In genomic region chr10:22752272-22752671, GRCh38 we compare ENCODE assay signal across 31 cellular contexts. TPM values are rescaled to one million over a fixed set of nuclear protein-coding genes. Genes with fewer than 3 reads are reported as not detected.
A peak's percentile ranks its signal among the peaks of the same experiment; 100 is the strongest.
DNase-seq lines count a peak whose midpoint lies in the region; ATAC-seq, FAIRE-seq and TF ChIP-seq lines count a peak whose summit lies in the region.
"Had no signal": no experiment of that assay in that cellular context is flagged by ENCODE, and none has a peak within 500 bp of the region (broad histone marks: within the 10 kb centered on the region; RNA-seq: fewer than 3 reads in every experiment).

No MANE protein-coding gene starts in this region.

- TF ChIP-seq POLR2A in K562 (conservative IDR thresholded peaks at IDR 0.05): no peak
- TF ChIP-seq POLR2A in HepG2 (IDR thresholded peaks at IDR 0.05; ENCODE audit: insufficient read depth in 1 of 2, low read depth in 2 of 2, low read length in 2 of 2): no peak

- H2AFZ ChIP-seq in K562 (ENCODE audit: low read depth, low read length) (peak overlapping the region; percentile 81), HepG2 (ENCODE audit: low read length) (no peak overlapping the region)
- H2AFZ ChIP-seq: hepatocyte had no signal

- no peak for TF ChIP-seq CTCF in K562 (IDR thresholded peaks at IDR 0.05 in 2 of 3, conservative IDR thresholded peaks at IDR 0.05 in 1 of 3; ENCODE audit: insufficient read depth in 2 of 3, low read depth in 1 of 3, low read length in 3 of 3)
- no peak for TF ChIP-seq CTCF in HepG2 (CRISPR knock-in tag; IDR thresholded peaks at IDR 0.05)

- H3K79me2 ChIP-seq in K562 (ENCODE audit: control insufficient read depth, insufficient read depth, low read length) (no peaks in the 10 kb centered on the region), HepG2 (ENCODE audit: insufficient read depth, low read length) (no peaks in the 10 kb centered on the region)
- H3K79me2 ChIP-seq: hepatocyte had no signal

- TF ChIP-seq RAD21 in K562 (CRISPR knock-in tag; conservative IDR thresholded peaks at IDR 0.05 in 1 of 2, IDR thresholded peaks at IDR 0.05 in 1 of 2) (no peak), HepG2 (CRISPR knock-in tag; IDR thresholded peaks at IDR 0.05) (no peak)

- H3K27ac ChIP-seq in K562 (ENCODE audit: extremely low read depth, low read depth, low read length) (no peak overlapping the region), HepG2 (ENCODE audit: extremely low read length, insufficient read depth, low read length) (no peak overlapping the region)
- H3K27ac ChIP-seq: BLaER1 treated with 17β-estradiol and CSF1 and Interleukin-3, amounts not matched to agents 10 nM and 100 nM; cardiac muscle cell; gastroesophageal sphincter; hepatocyte; lower lobe of right lung; neutrophil; right atrium auricular region; RWPE1; SJSA1 had no signal

- ATAC-seq in GM18907 (IDR thresholded peaks at IDR 0.05; ENCODE audit: unreplicated experiment) (peak; percentile 68), GM21447 (IDR thresholded peaks at IDR 0.05; ENCODE audit: unreplicated experiment) (peak; percentile 51), HG03175 (IDR thresholded peaks at IDR 0.05; ENCODE audit: unreplicated experiment) (peak; percentile 67), K562 (no peak), GM18520 (IDR thresholded peaks at IDR 0.05; ENCODE audit: unreplicated experiment) (no peak), HepG2 (no peak)
- ATAC-seq: activated naive CD8-positive, alpha-beta T cell treated with anti-CD3 and anti-CD28 coated beads, Interleukin-2, amount 50 U/mL, for 24 hours; activated T-cell treated with anti-CD3 and anti-CD28 coated beads, Interleukin-2, amount 50 U/mL, for 72 hours; gastroesophageal sphincter; lower lobe of right lung; naive thymus-derived CD4-positive, alpha-beta T cell had no signal

- in situ Hi-C loops in K562 (cut with MboI): no loop called here
- in situ Hi-C loops in HepG2 (cut with HindIII; ENCODE audit: extremely low pct_ligation_motif_present, low pct_unique_long_range_greater_than_20kb): no loop called here

- H3K4me2 ChIP-seq in K562 (ENCODE audit: insufficient read depth, low read length) (no peak overlapping the region), HepG2 (ENCODE audit: low read depth, low read length) (no peak overlapping the region)
- H3K4me2 ChIP-seq: BLaER1 treated with 17β-estradiol and CSF1 and Interleukin-3, amounts not matched to agents 10 nM and 100 nM; hepatocyte; smooth muscle cell had no signal

- H4K20me1 ChIP-seq in K562 (replicated peaks; ENCODE audit: control insufficient read depth, insufficient read depth, low read length): no peaks in the 10 kb centered on the region
- H4K20me1 ChIP-seq in HepG2 (ENCODE audit: insufficient read depth, low read length): no peaks in the 10 kb centered on the region
- H4K20me1 ChIP-seq: BLaER1 treated with 17β-estradiol and CSF1 and Interleukin-3, amounts not matched to agents 10 nM and 100 nM had no signal

- BruUV-seq in K562 (replicated peaks; lab: Mats Ljungman, UMichigan) (no TSS peak), HepG2 (replicated peaks; lab: Mats Ljungman, UMichigan) (no TSS peak)

- H3K9ac ChIP-seq in K562 (ENCODE audit: insufficient read depth in 1 of 2, low read depth in 2 of 2, low read length in 2 of 2) (no peak overlapping the region), HepG2 (ENCODE audit: insufficient read depth, low read depth, low read length) (no peak overlapping the region)
- H3K9ac ChIP-seq: BLaER1 treated with 17β-estradiol and CSF1 and Interleukin-3, amounts not matched to agents 10 nM and 100 nM had no signal

- CTCF ChIA-PET in K562 (lab: Yijun Ruan, JAX; ENCODE audit: low intra/inter-chr PET ratio) (no interaction called here), HepG2 (lab: Yijun Ruan, JAX; ENCODE audit: low intra/inter-chr PET ratio, low total read pairs) (no interaction called here)

- FAIRE-seq in K562 (lab: Jason Lieb, UNC) (no peak), HepG2 (lab: Jason Lieb, UNC) (no peak)
- FAIRE-seq: astrocyte, colon, TTC549 had no signal

- WGBS in K562 (ENCODE audit: insufficient coverage, low coverage, missing lambda C conversion rate): 74% methylated on average over 2 of the region's 2 CpGs
- 46% methylated on average over 2 of the region's 2 CpGs for WGBS in HepG2 (ENCODE audit: low lambda C conversion rate)

- no peak for DNase-seq in K562 (ENCODE audit: extremely low read depth in 1 of 4, low spot score in 3 of 4)
- no peak for DNase-seq in GM19238 (ENCODE audit: insufficient read length, low spot score)
- no peak for DNase-seq in hippocampal formation (lab: John Stamatoyannopoulos, UW)
- no peak for DNase-seq in HepG2 (ENCODE audit: low spot score)
- DNase-seq: activated CD4-positive, CD25-positive, alpha-beta regulatory T cell; activated naive CD8-positive, alpha-beta T cell treated with anti-CD3 and anti-CD28 coated beads, Interleukin-2, amount 50 U/mL, for 24 hours; activated T-cell treated with anti-CD3 and anti-CD28 coated beads, Interleukin-2, amount 50 U/mL, for 72 hours; lower lobe of right lung; naive thymus-derived CD4-positive, alpha-beta T cell; NCI-H1092 treated with DMSO at 0.1 percent for 48 hours; NCI-H187 treated with DMSO at 0.1 percent for 48 hours; NCI-H510A treated with DMSO at 0.1 percent for 48 hours; OCI-M1; posterior cingulate gyrus; stimulated activated naive CD4-positive, alpha-beta T cell treated with Interleukin-2 at 50 U/mL for 16 hours had no signal

- TF ChIP-seq EP300 in K562 (IDR thresholded peaks at IDR 0.05; ENCODE audit: low read length): no peak
- no peak for TF ChIP-seq EP300 in HepG2 (IDR thresholded peaks at IDR 0.05; ENCODE audit: low read depth in 2 of 2, low read length in 2 of 2)
- TF ChIP-seq EP300 in HepG2 (CRISPR knock-in tag; IDR thresholded peaks at IDR 0.05; ENCODE audit: borderline replicate concordance): no peak

- no peaks in the 10 kb centered on the region for H3K27me3 ChIP-seq in K562 (ENCODE audit: control insufficient read depth in 2 of 2, insufficient read depth in 2 of 2, low read length in 2 of 2)
- H3K27me3 ChIP-seq in HepG2 (ENCODE audit: control insufficient read depth in 1 of 2, insufficient read depth in 2 of 2, low read length in 2 of 2): no peaks in the 10 kb centered on the region; a peak in 1 of 5 replicates
- H3K27me3 ChIP-seq: BLaER1 treated with 17β-estradiol and CSF1 and Interleukin-3, amounts not matched to agents 10 nM and 100 nM; cardiac muscle cell; gastroesophageal sphincter; hepatocyte; neutrophil; right atrium auricular region; SJSA1 had no signal

- H3K4me1 ChIP-seq in K562 (replicated peaks in 1 of 2; ENCODE audit: control insufficient read depth in 2 of 2, insufficient read depth in 2 of 2, low read length in 2 of 2): no peaks in the 10 kb centered on the region
- H3K4me1 ChIP-seq in HepG2 (ENCODE audit: insufficient read depth, low read length): no peaks in the 10 kb centered on the region
- H3K4me1 ChIP-seq: lower lobe of right lung, right atrium auricular region, SJSA1 had no signal

- intact Hi-C loops in K562 (cut with micrococcal nuclease): no loop called here
- intact Hi-C loops in HepG2 (cut with micrococcal nuclease; ENCODE audit: unreplicated experiment): no loop called here

- POLR2A ChIA-PET in K562 (lab: Yijun Ruan, JAX): interaction anchor here (0.7 to 1.7 kb wide), 3 partner anchors 9 to 50 kb away, joined by 3 to 5 read pairs (median 3); no protein-coding TSS in a partner anchor
- POLR2A ChIA-PET in HepG2 (lab: Yijun Ruan, JAX): no interaction called here

- no peaks in the 10 kb centered on the region for H3K9me1 ChIP-seq in K562 (ENCODE audit: control insufficient read depth, insufficient read depth, low read length)

- H3K36me3 ChIP-seq in K562 (ENCODE audit: control insufficient read depth, insufficient read depth, low read length) (no peaks in the 10 kb centered on the region), HepG2 (replicated peaks in 1 of 2; ENCODE audit: control insufficient read depth in 1 of 2, insufficient read depth in 2 of 2, low read length in 2 of 2) (no peaks in the 10 kb centered on the region)
- H3K36me3 ChIP-seq: BLaER1 treated with 17β-estradiol and CSF1 and Interleukin-3, amounts not matched to agents 10 nM and 100 nM; cardiac muscle cell; gastroesophageal sphincter; lower lobe of right lung; neutrophil; right atrium auricular region; SJSA1 had no signal

- H3K4me3 ChIP-seq in K562 (no peak overlapping the region), HepG2 (replicated peaks in 1 of 3; ENCODE audit: insufficient read depth in 1 of 3, low read depth in 2 of 3, low read length in 3 of 3) (no peak overlapping the region)
- H3K4me3 ChIP-seq: BLaER1 treated with 17β-estradiol and CSF1 and Interleukin-3, amounts not matched to agents 10 nM and 100 nM; cardiac muscle cell; gastroesophageal sphincter; hepatocyte; lower lobe of right lung; right atrium auricular region; SJSA1; smooth muscle cell had no signal

- H3K9me3 ChIP-seq in K562 (replicated peaks; ENCODE audit: control insufficient read depth, insufficient read depth, low read depth, low read length): no peaks in the 10 kb centered on the region
- H3K9me3 ChIP-seq in HepG2 (ENCODE audit: low read length): no peaks in the 10 kb centered on the region
- H3K9me3 ChIP-seq: BLaER1 treated with 17β-estradiol and CSF1 and Interleukin-3, amounts not matched to agents 10 nM and 100 nM; gastroesophageal sphincter; lower lobe of right lung; neutrophil; right atrium auricular region; SJSA1 had no signal

RNA-seq across cellular contexts. Expression of gene PIP4K2A, which starts 37.9 kb away (rescaled TPM):
- total RNA-seq in K562 (2011; cell fraction: chromatin; rRNA removed; ENCODE audit: low replicate concordance): 31.6 and 61.2 TPM in 2 replicates
- total RNA-seq in K562 (2011; cell fraction: nucleolus; rRNA removed): 22.7 and 26.6 TPM in 2 replicates
- total RNA-seq in K562 (2011; cell fraction: nucleoplasm; rRNA removed): 30.2 and 39.5 TPM in 2 replicates
- total RNA-seq in K562 (2014; rRNA removed): 61.5 and 75.1 TPM in 2 replicates
- total RNA-seq in K562 (2014; rRNA removed; fragmentation: Illumina TruSeq; extraction: Trizol): 73.5 and 95.8 TPM in 2 replicates
- 110 and 117 TPM in 2 replicates for total RNA-seq in K562 (2015; rRNA removed; fragmentation: Illumina TruSeq; extraction: Trizol)
- total RNA-seq in K562 (2021): 56.4 and 71.9 TPM in 2 replicates
- 29.8 and 35.6 TPM in 2 replicates for polyA plus RNA-seq in K562 (2011; rRNA removed)
- polyA plus RNA-seq in K562 (2011; cell fraction: cytosol; rRNA removed): 14.8 and 25.0 TPM in 2 replicates
- polyA plus RNA-seq in K562 (2011; cell fraction: nucleus; rRNA removed): 17.2 and 23.1 TPM in 2 replicates
- 39.4 and 42.5 TPM in 2 replicates for polyA plus RNA-seq in K562 (2012)
- polyA plus RNA-seq in K562 (2014; fragmentation: Illumina TruSeq; extraction: Trizol): 65.2 and 69.1 TPM in 2 replicates
- polyA plus RNA-seq in K562 (2014; fragmentation: Nextera tagmentation; extraction: Ambion mirVana): 10 to 100 TPM; 64.8 to 87.2 TPM
- polyA plus RNA-seq in K562 (2014; rRNA removed): 47.1 and 49.5 TPM in 2 replicates
- 62.2 and 65.1 TPM in 2 replicates for polyA minus RNA-seq in K562 (2011; rRNA and poly(A)+ RNA removed)
- polyA minus RNA-seq in K562 (2011; cell fraction: cytosol; rRNA and poly(A)+ RNA removed): 37.1 and 39.1 TPM in 2 replicates
- 21.7 and 45.1 TPM in 2 replicates for polyA minus RNA-seq in K562 (2011; cell fraction: nucleus; rRNA and poly(A)+ RNA removed)
- 22.6 and 25.7 TPM in 2 replicates for total RNA-seq in HepG2 (2016; rRNA removed; fragmentation: Illumina TruSeq; extraction: Trizol)
- total RNA-seq in HepG2 (2016; cell fraction: cytosol; rRNA removed; fragmentation: Illumina TruSeq; extraction: Trizol; ENCODE audit: low read depth): 6.1 and 10.2 TPM in 2 replicates
- 20.3 and 22.2 TPM in 2 replicates for total RNA-seq in HepG2 (2016; cell fraction: insoluble cytoplasmic fraction; rRNA removed; fragmentation: Illumina TruSeq; extraction: Trizol)
- total RNA-seq in HepG2 (2016; cell fraction: membrane; rRNA removed; fragmentation: Illumina TruSeq; extraction: Trizol): 24.0 and 27.4 TPM in 2 replicates
- total RNA-seq in HepG2 (2016; cell fraction: nucleus; rRNA removed; fragmentation: Illumina TruSeq; extraction: Trizol): 11.6 and 11.8 TPM in 2 replicates
- polyA plus RNA-seq in HepG2 (2011; rRNA removed): 7.1 and 9.1 TPM in 2 replicates
- 5.3 and 6.6 TPM in 2 replicates for polyA plus RNA-seq in HepG2 (2011; cell fraction: cytosol; rRNA removed)
- polyA plus RNA-seq in HepG2 (2011; cell fraction: nucleus; rRNA removed): 2.9 and 4.2 TPM in 2 replicates
- polyA plus RNA-seq in HepG2 (2012): 5.0 and 6.5 TPM in 2 replicates
- polyA plus RNA-seq in HepG2 (2016; cell fraction: cytosol; fragmentation: Illumina TruSeq; extraction: Trizol; ENCODE audit: low read depth): 5.4 and 7.9 TPM in 2 replicates
- 25.0 and 34.3 TPM in 2 replicates for polyA plus RNA-seq in HepG2 (2016; cell fraction: insoluble cytoplasmic fraction; fragmentation: Illumina TruSeq; extraction: Trizol; ENCODE audit: low read depth)
- polyA plus RNA-seq in HepG2 (2016; cell fraction: membrane; fragmentation: Illumina TruSeq; extraction: Trizol; ENCODE audit: low read depth): 18.1 and 20.5 TPM in 2 replicates
- polyA plus RNA-seq in HepG2 (2016; cell fraction: nucleus; fragmentation: Illumina TruSeq; extraction: Trizol; ENCODE audit: insufficient read depth, low read depth): 13.7 and 14.2 TPM in 2 replicates
- polyA minus RNA-seq in HepG2 (2011; rRNA and poly(A)+ RNA removed; ENCODE audit: low replicate concordance): 6.7 and 9.6 TPM in 2 replicates
- polyA minus RNA-seq in HepG2 (2011; cell fraction: cytosol; rRNA and poly(A)+ RNA removed): 11.4 and 13.8 TPM in 2 replicates
- 19.6 and 21.5 TPM in 2 replicates for polyA minus RNA-seq in HepG2 (2011; cell fraction: nucleus; rRNA and poly(A)+ RNA removed)

Comparison
In these comparisons a context has a peak if more than half of its experiments do, and no peak if none do; other contexts are left out.
1. ATAC-seq: peak in GM18907 (single experiment), GM21447 (single experiment) and HG03175 (single experiment); none in K562 (single experiment), GM18520 (single experiment) and HepG2 (single experiment).